Comparison of ENCODE assay signal across 1 cellular context in genomic region chr6:162690158-162690557, GRCh38.
TF ChIP-seq lines count a peak whose summit lies in the region.

No MANE protein-coding gene starts in this region.

TF ChIP-seq in GM23338, 12 proteins besides CTCF, POLR2A, EP300 and RAD21 (continued from another document):
- TF ChIP-seq ZNF462 (CRISPR knock-in tag; IDR thresholded peaks at IDR 0.05), result no peak
- no peak for TF ChIP-seq ETS1 (IDR thresholded peaks at IDR 0.05)
- no peak for TF ChIP-seq STAT1 (IDR thresholded peaks at IDR 0.05; ENCODE audit: unreplicated experiment)
- TF ChIP-seq CREB1 (CRISPR knock-in tag; IDR thresholded peaks at IDR 0.05; ENCODE audit: low read depth), result no peak
TF ChIP-seq in GM23338: peak in this region for 0.
